ENCODE assay signal across 1 cellular context in the genomic region with DNA sequence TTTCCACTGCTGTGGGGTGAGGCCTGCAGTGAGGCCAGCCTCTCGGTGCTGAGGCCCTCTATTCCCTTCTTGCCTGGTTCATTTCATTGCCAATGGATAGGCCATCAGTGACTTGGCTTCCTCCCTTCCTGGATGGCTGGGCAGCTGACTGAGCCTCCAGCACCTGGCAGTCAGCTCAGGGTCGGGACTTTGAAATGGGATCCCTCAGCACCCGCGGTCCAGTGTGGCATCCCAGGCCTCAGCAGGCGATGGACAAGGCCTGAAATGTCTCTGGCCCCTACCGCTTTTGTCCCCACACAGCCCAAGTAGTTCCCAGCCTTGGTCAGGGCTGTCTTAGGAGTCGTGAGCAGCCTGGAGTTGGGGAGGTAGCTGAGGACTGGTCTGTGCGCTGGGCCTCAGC.
TF ChIP-seq lines count a peak whose summit lies in the region.

No MANE protein-coding gene starts in this region.

TF ChIP-seq in H1, 55 proteins besides CTCF, POLR2A, EP300 and RAD21:
- no peak for TF ChIP-seq CTBP2 (IDR thresholded peaks at IDR 0.05; ENCODE audit: borderline replicate concordance, insufficient read depth, insufficient read length, low read length)
- no peak for TF ChIP-seq BACH1 (IDR thresholded peaks at IDR 0.05; ENCODE audit: low read length)
- TF ChIP-seq TEAD4 (IDR thresholded peaks at IDR 0.05; ENCODE audit: low read depth, low read length), result no peak
- TF ChIP-seq JUN (IDR thresholded peaks at IDR 0.05; ENCODE audit: low read depth, low read length), result no peak
- TF ChIP-seq POU5F1 (IDR thresholded peaks at IDR 0.05; ENCODE audit: low read depth, low read length), result no peak
- TF ChIP-seq ZNF274 (IDR thresholded peaks at IDR 0.05; ENCODE audit: borderline replicate concordance, extremely low read depth, low read length), result no peak
